ENCODE assay signal across 8 cellular contexts in genomic region chr14:26204954-26205479, GRCh38.
A peak's percentile ranks its signal among the peaks of the same experiment; 100 is the strongest.
DNase-seq lines count a peak whose midpoint lies in the region; FAIRE-seq and TF ChIP-seq lines count a peak whose summit lies in the region.

No MANE protein-coding gene starts in this region.

- no peak for TF ChIP-seq POLR2A in H54 (IDR thresholded peaks at IDR 0.05; ENCODE audit: low read depth, low read length)

- H3K9me3 ChIP-seq in adipocyte (ENCODE audit: control insufficient read depth, low read length): no peaks in the 10 kb centered on the region
- no peaks in the 10 kb centered on the region for H3K9me3 ChIP-seq in left ventricle myocardium inferior (replicated peaks)

- peak overlapping the region; percentile 80 for H3K4me3 ChIP-seq in adipocyte (ENCODE audit: low read length)
- peak overlapping the region; percentile 63 for H3K4me3 ChIP-seq in left ventricle myocardium inferior

- peak; percentile 80 for DNase-seq in ELF-1 (ENCODE audit: low read depth, low spot score)
- DNase-seq in adipocyte (ENCODE audit: low read depth): no peak
- peak; percentile 39 for DNase-seq in left ventricle myocardium inferior
- peak; percentile 20 for DNase-seq in occipital lobe (lab: John Stamatoyannopoulos, UW)
- no peak for DNase-seq in KG1 (lab: John Stamatoyannopoulos, UW)
- no peak for DNase-seq in H54 (ENCODE audit: insufficient read length, low spot score)
- no peak for DNase-seq in T-helper 2 cell
- no peak for DNase-seq in HTR-8/SVneo (ENCODE audit: insufficient read length, low spot score)

- intact Hi-C loops in left ventricle myocardium inferior (cut with micrococcal nuclease): no loop called here

- H3K4me1 ChIP-seq in adipocyte (ENCODE audit: control insufficient read depth, insufficient read depth, low read length) (peaks cover 3% of the 10 kb centered on the region), left ventricle myocardium inferior (peaks cover 6% of the 10 kb centered on the region)

- H3K36me3 ChIP-seq in adipocyte (ENCODE audit: control insufficient read depth, insufficient read depth, low read length, severe bottlenecking) (no peaks in the 10 kb centered on the region), left ventricle myocardium inferior (no peaks in the 10 kb centered on the region)

- H3K27me3 ChIP-seq in adipocyte (replicated peaks; ENCODE audit: control insufficient read depth, insufficient read depth, low read length) (peaks cover 21% of the 10 kb centered on the region), left ventricle myocardium inferior (ENCODE audit: low read depth) (peaks cover 35% of the 10 kb centered on the region)

- FAIRE-seq in H54 (lab: Jason Lieb, UNC) (no peak), HTR-8/SVneo (lab: Jason Lieb, UNC) (no peak)

- H3K27ac ChIP-seq in left ventricle myocardium inferior (replicated peaks): peak overlapping the region; percentile 30

- TF ChIP-seq CTCF in left ventricle myocardium inferior (IDR thresholded peaks at IDR 0.05; ENCODE audit: borderline replicate concordance): no peak

- peak overlapping the region; percentile 43 for H3K9ac ChIP-seq in adipocyte (ENCODE audit: low read length)

Comparison
In these comparisons a context has a peak if more than half of its experiments do, and no peak if none do; other contexts are left out.
1. DNase-seq: peak in ELF-1 (single experiment), left ventricle myocardium inferior (single experiment) and occipital lobe (single experiment); none in adipocyte (single experiment), KG1 (single experiment), H54 (single experiment), T-helper 2 cell (0 of 5) and HTR-8/SVneo (single experiment).